In genomic region chr10:22666287-22667092, GRCh38 we compare ENCODE assay signal across 8 cellular contexts. TPM values are rescaled to one million over a fixed set of nuclear protein-coding genes. Genes with fewer than 3 reads are reported as not detected.
DNase-seq lines count a peak whose midpoint lies in the region; ATAC-seq and TF ChIP-seq lines count a peak whose summit lies in the region.

No MANE protein-coding gene starts in this region.

- H3K9me3 ChIP-seq in DOHH2 (ENCODE audit: control insufficient read depth, insufficient read depth, low read length) (no peaks in the 10 kb centered on the region), trophoblast cell (ENCODE audit: insufficient read depth, low read depth, low read length) (no peaks in the 10 kb centered on the region)

- H3K27ac ChIP-seq in DOHH2 (ENCODE audit: low read depth, low read length) = no peak overlapping the region
- H3K27ac ChIP-seq in trophoblast cell (ENCODE audit: low read depth, low read length) = peak overlapping the region; percentile 17

- no peaks in the 10 kb centered on the region for H3K9me2 ChIP-seq in DOHH2 (replicated peaks; ENCODE audit: control insufficient read depth, low read length)

- H3K27me3 ChIP-seq in DOHH2 (ENCODE audit: control insufficient read depth, low read length) (no peaks in the 10 kb centered on the region), trophoblast cell (ENCODE audit: insufficient read depth, low read length) (no peaks in the 10 kb centered on the region)

- no CpG with 5 or more reads among the region's 9 CpGs for WGBS in trophoblast cell (ENCODE audit: extremely low coverage, insufficient coverage, insufficient read length)

- no peak overlapping the region for H3K23ac ChIP-seq in trophoblast cell (ENCODE audit: low read length)

- no peak for TF ChIP-seq CTCF in DOHH2 (IDR thresholded peaks at IDR 0.05; ENCODE audit: low read depth, low read length, poor library complexity, severe bottlenecking)

- no peaks in the 10 kb centered on the region for H3K36me3 ChIP-seq in DOHH2 (ENCODE audit: control insufficient read depth, low read length)
- H3K36me3 ChIP-seq in trophoblast cell (ENCODE audit: control insufficient read depth in 1 of 2, insufficient read depth in 2 of 2, low read length in 2 of 2) = peaks cover 0 to 4% of the 10 kb centered on the region in 2 experiments

- peak; percentile 81 for DNase-seq in activated effector memory CD4-positive, alpha-beta T cell treated with anti-CD3 and anti-CD28 coated beads, Interleukin-2, amount 50 U/mL, for 16 hours
- DNase-seq in trophoblast cell = no peak
- DNase-seq in SW480 (ENCODE audit: low spot score) = no peak
- no peak for DNase-seq in midbrain (lab: John Stamatoyannopoulos, UW)
- no peak for DNase-seq in glomerular visceral epithelial cell (ENCODE audit: extremely low spot score)

- H3K79me1 ChIP-seq in trophoblast cell (ENCODE audit: low read length) = peaks cover 1% of the 10 kb centered on the region

- peaks cover 95% of the 10 kb centered on the region for H3K79me2 ChIP-seq in DOHH2 (ENCODE audit: control insufficient read depth, low read length)
- peaks cover 11% of the 10 kb centered on the region for H3K79me2 ChIP-seq in trophoblast cell (ENCODE audit: control insufficient read depth, insufficient read depth, low read length, poor library complexity)

- peaks cover 25% of the 10 kb centered on the region for H3K4me1 ChIP-seq in DOHH2 (ENCODE audit: control insufficient read depth, low read length)
- peaks cover 0 to 3% of the 10 kb centered on the region in 2 experiments for H3K4me1 ChIP-seq in trophoblast cell (ENCODE audit: control insufficient read depth in 1 of 2, insufficient read depth in 2 of 2, low read length in 2 of 2)

- H3K4me3 ChIP-seq in DOHH2 (ENCODE audit: low read length) (no peak overlapping the region), trophoblast cell (ENCODE audit: low read depth, low read length) (no peak overlapping the region)

- H2BK5ac ChIP-seq in trophoblast cell (ENCODE audit: low read depth, low read length, poor library complexity) = no peak overlapping the region

- no peak overlapping the region for H4K12ac ChIP-seq in trophoblast cell (ENCODE audit: low read depth, low read length)

- peaks cover 4% of the 10 kb centered on the region for H3F3A ChIP-seq in DOHH2 (ENCODE audit: control insufficient read depth, insufficient read depth)

- ATAC-seq in GM21360 (IDR thresholded peaks at IDR 0.05; ENCODE audit: unreplicated experiment) (peak; percentile 59), HG03575 (IDR thresholded peaks at IDR 0.05; ENCODE audit: extremely low read depth, insufficient number of reproducible peaks, low FRiP score, unreplicated experiment) (peak; percentile 49)

- no peak overlapping the region for H2BK120ac ChIP-seq in trophoblast cell (ENCODE audit: insufficient read depth, low read length, poor library complexity)

- no peak overlapping the region for H2AFZ ChIP-seq in trophoblast cell (ENCODE audit: insufficient read depth, low read length, poor library complexity)

- H3K4ac ChIP-seq in trophoblast cell (ENCODE audit: low read depth, low read length) = peak overlapping the region; percentile 55

- H3K4me2 ChIP-seq in DOHH2 (ENCODE audit: low read length) (peak overlapping the region; percentile 34), trophoblast cell (ENCODE audit: low read length) (no peak overlapping the region)

- no peak overlapping the region for H2BK12ac ChIP-seq in trophoblast cell (ENCODE audit: low read length)

- H4K20me1 ChIP-seq in DOHH2 (ENCODE audit: control insufficient read depth, insufficient read depth, low read depth, low read length) = peaks cover 20% of the 10 kb centered on the region; the same call in 1 of the 2 replicates

- H3K14ac ChIP-seq in trophoblast cell (ENCODE audit: low read length) = no peak overlapping the region

- no peak overlapping the region for H4K8ac ChIP-seq in trophoblast cell (ENCODE audit: low read depth, low read length)

- no peak overlapping the region for H2AK5ac ChIP-seq in trophoblast cell (ENCODE audit: low read length)

- no peak overlapping the region for H3K9ac ChIP-seq in trophoblast cell (ENCODE audit: low read length)

- no peak overlapping the region for H4K91ac ChIP-seq in trophoblast cell (ENCODE audit: low read depth, low read length)

- H3K18ac ChIP-seq in trophoblast cell (ENCODE audit: low read length) = no peak overlapping the region

RNA-seq across cellular contexts. Expression of gene PIP4K2A, which starts 47.9 kb away (rescaled TPM):
- polyA plus RNA-seq in trophoblast cell (2013) = 94.7 and 97.3 TPM in 2 replicates
